20 cellular contexts compared by ENCODE assay signal in genomic region chr2:23918837-23919489, GRCh38.
"Had no signal": no experiment of that assay in that cellular context is flagged by ENCODE, and none has a peak within 500 bp of the region (broad histone marks: within the 10 kb centered on the region; RNA-seq: fewer than 3 reads in every experiment).

No MANE protein-coding gene starts in this region.

- H3K9me3 ChIP-seq: esophagus muscularis mucosa, right atrium auricular region had no signal

- H3K27ac ChIP-seq: coronary artery, esophagus muscularis mucosa, foreskin keratinocyte, right atrium auricular region, skin epidermis, WERI-Rb-1 had no signal

- H3K27me3 Mint-ChIP-seq: activated CD8-positive, alpha-beta T cell treated with anti-CD3 and anti-CD28 coated beads for 36 hours; brain; progenitor cell of endocrine pancreas; type B pancreatic cell had no signal

- H3K9me3 Mint-ChIP-seq: activated CD8-positive, alpha-beta T cell treated with anti-CD3 and anti-CD28 coated beads for 36 hours; activated naive CD4-positive, alpha-beta T cell treated with anti-CD3 and anti-CD28 coated beads for 36 hours; brain; nephron progenitor cell; T-helper 1 cell treated with Interleukin-12 subunit alpha and Interleukin-12 subunit beta and Interleukin-4 antibody, amounts not matched to agents 30 μg/mL and 1 μg/mL, for 36 hours; type B pancreatic cell had no signal

- DNase-seq: activated CD8-positive, alpha-beta memory T cell treated with anti-CD3 and anti-CD28 coated beads, Interleukin-2, amount 50 U/mL, for 4 hours; activated CD8-positive, alpha-beta T cell treated with anti-CD3 and anti-CD28 coated beads for 36 hours; activated naive CD4-positive, alpha-beta T cell treated with anti-CD3 and anti-CD28 coated beads for 36 hours; central memory CD4-positive, alpha-beta T cell; foreskin keratinocyte; glutamatergic neuron; mesendoderm; nephron progenitor cell; occipital lobe; stimulated activated CD4-positive, alpha-beta T cell treated with anti-CD3 and anti-CD28 coated beads, Interleukin-4, amount 100 ng/mL, for 24 hours; stimulated activated naive CD4-positive, alpha-beta T cell treated with Interleukin-2 at 50 U/mL for 16 hours; WERI-Rb-1 had no signal

- H3K27me3 ChIP-seq: esophagus muscularis mucosa, foreskin keratinocyte, right atrium auricular region had no signal

- H3K27ac Mint-ChIP-seq: activated CD8-positive, alpha-beta T cell treated with anti-CD3 and anti-CD28 coated beads for 36 hours; activated naive CD4-positive, alpha-beta T cell treated with anti-CD3 and anti-CD28 coated beads for 36 hours; brain; progenitor cell of endocrine pancreas; T-helper 1 cell treated with Interleukin-12 subunit alpha and Interleukin-12 subunit beta and Interleukin-4 antibody, amounts not matched to agents 30 μg/mL and 1 μg/mL, for 36 hours; type B pancreatic cell had no signal

- H3K36me3 ChIP-seq: esophagus muscularis mucosa, right atrium auricular region, WERI-Rb-1 had no signal

- H3K4me1 ChIP-seq: foreskin keratinocyte had no signal

- H3K4me3 Mint-ChIP-seq: activated CD8-positive, alpha-beta T cell treated with anti-CD3 and anti-CD28 coated beads for 36 hours; activated naive CD4-positive, alpha-beta T cell treated with anti-CD3 and anti-CD28 coated beads for 36 hours; nephron progenitor cell; T-helper 1 cell treated with Interleukin-12 subunit alpha and Interleukin-12 subunit beta and Interleukin-4 antibody, amounts not matched to agents 30 μg/mL and 1 μg/mL, for 36 hours; type B pancreatic cell had no signal

- ATAC-seq: activated CD8-positive, alpha-beta T cell treated with anti-CD3 and anti-CD28 coated beads for 36 hours; foreskin keratinocyte had no signal

- H3K4me3 ChIP-seq: coronary artery, esophagus muscularis mucosa, right atrium auricular region, skin epidermis had no signal
